In the genomic region with DNA sequence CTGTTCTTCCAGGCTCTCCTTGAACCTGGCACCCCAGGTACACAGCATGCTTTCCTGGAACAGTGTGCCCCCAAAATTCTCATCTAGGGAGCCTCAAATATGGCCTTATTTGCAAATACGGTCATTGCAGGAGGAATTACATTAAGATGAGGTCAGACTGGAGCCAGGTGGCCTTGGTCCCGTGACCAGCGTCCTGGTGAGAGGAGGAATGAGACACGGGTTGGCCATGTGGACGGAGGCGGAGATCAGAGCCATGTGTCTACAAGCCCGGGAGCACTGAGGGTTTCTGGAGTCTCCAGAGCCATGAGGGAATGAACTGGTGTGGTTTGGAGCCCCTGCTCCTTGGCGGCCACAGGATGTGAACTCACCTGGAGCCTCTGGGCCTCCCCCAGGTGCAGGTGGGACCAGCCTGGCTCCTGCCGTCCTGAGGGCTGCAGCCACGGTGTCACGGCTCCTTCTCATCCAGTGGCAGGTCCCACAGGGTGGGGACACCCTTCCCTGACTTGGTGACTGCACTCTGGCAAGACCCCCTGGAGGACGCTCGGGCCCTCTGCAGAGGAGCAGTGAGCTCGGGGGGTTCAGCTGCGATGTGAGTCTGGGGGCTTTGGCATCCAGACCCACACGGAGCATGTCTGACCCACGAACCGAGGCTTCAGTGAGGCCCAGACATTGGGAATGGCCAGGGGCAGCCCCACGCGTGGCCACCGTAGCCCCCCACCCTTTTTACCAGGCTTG, we compare ENCODE assay signal across 20 cellular contexts. TPM values are rescaled to one million over a fixed set of nuclear protein-coding genes. Genes with fewer than 3 reads are reported as not detected.
DNase-seq lines count a peak whose midpoint lies in the region; ATAC-seq, FAIRE-seq and TF ChIP-seq lines count a peak whose summit lies in the region.
"Had no signal": no experiment of that assay in that cellular context is flagged by ENCODE, and none has a peak within 500 bp of the region (broad histone marks: within the 10 kb centered on the region; RNA-seq: fewer than 3 reads in every experiment).

No MANE protein-coding gene starts in this region.

- H3K27ac Mint-ChIP-seq in nephron progenitor cell: peak overlapping the region; percentile 46
- H3K27ac Mint-ChIP-seq: CD14-positive monocyte; CD8-positive, alpha-beta T cell; H9 had no signal

- H3K36me3 ChIP-seq in HepG2 (replicated peaks in 1 of 2; ENCODE audit: control insufficient read depth in 1 of 2, insufficient read depth in 2 of 2, low read length in 2 of 2): no peaks in the 10 kb centered on the region
- H3K36me3 ChIP-seq in right lobe of liver: no peaks in the 10 kb centered on the region
- no peaks in the 10 kb centered on the region for H3K36me3 ChIP-seq in Peyer's patch
- no peaks in the 10 kb centered on the region for H3K36me3 ChIP-seq in uterus
- H3K36me3 ChIP-seq: BE2C had no signal

- H3K4me3 ChIP-seq in HepG2 (replicated peaks in 1 of 3; ENCODE audit: insufficient read depth in 1 of 3, low read depth in 2 of 3, low read length in 3 of 3) (no peak overlapping the region), right lobe of liver (no peak overlapping the region), Peyer's patch (no peak overlapping the region), uterus (no peak overlapping the region)
- H3K4me3 ChIP-seq: A549 had no signal

- H3K9ac ChIP-seq in HepG2 (ENCODE audit: insufficient read depth, low read depth, low read length): no peak overlapping the region

- H3K9me3 ChIP-seq in HepG2 (ENCODE audit: low read length) (0 out of 2 replicates have a peak, but pooled peaks cover 5% of the 10 kb centered on the region), right lobe of liver (no peaks in the 10 kb centered on the region), Peyer's patch (no peaks in the 10 kb centered on the region), uterus (no peaks in the 10 kb centered on the region)
- H3K9me3 ChIP-seq: BE2C, Caco-2 had no signal

- POLR2A ChIA-PET in HepG2 (lab: Yijun Ruan, JAX): no interaction called here

- 0 out of 2 replicates have a peak, but pooled peaks cover 3% of the 10 kb centered on the region for H4K20me1 ChIP-seq in HepG2 (ENCODE audit: insufficient read depth, low read length)

- H3K4me1 ChIP-seq in HepG2 (ENCODE audit: insufficient read depth, low read length) (no peaks in the 10 kb centered on the region), right lobe of liver (no peaks in the 10 kb centered on the region), Peyer's patch (no peaks in the 10 kb centered on the region), uterus (peaks cover 0 to 11% of the 10 kb centered on the region in 2 donors)
- H3K4me1 ChIP-seq: A549, Caco-2 had no signal

- H3K27ac ChIP-seq in HepG2 (ENCODE audit: extremely low read length, insufficient read depth, low read length) (no peak overlapping the region), right lobe of liver (no peak overlapping the region), Peyer's patch (no peak overlapping the region), uterus (no peak overlapping the region)
- H3K27ac ChIP-seq: A549 had no signal

- peaks cover 8% of the 10 kb centered on the region for H3K9me3 Mint-ChIP-seq in nephron progenitor cell
- H3K9me3 Mint-ChIP-seq: CD8-positive, alpha-beta T cell had no signal

- H3K4me1 Mint-ChIP-seq in nephron progenitor cell: peaks cover 26% of the 10 kb centered on the region
- H3K4me1 Mint-ChIP-seq: CD14-positive monocyte had no signal

- H3K27me3 ChIP-seq in HepG2 (ENCODE audit: control insufficient read depth in 1 of 2, insufficient read depth in 2 of 2, low read length in 2 of 2) (peaks cover 14 to 75% of the 10 kb centered on the region in 2 experiments), right lobe of liver (no peaks in the 10 kb centered on the region), Peyer's patch (no peaks in the 10 kb centered on the region), uterus (peaks cover 0 to 11% of the 10 kb centered on the region in 2 donors)

- no peak overlapping the region for H3K4me3 Mint-ChIP-seq in nephron progenitor cell
- H3K4me3 Mint-ChIP-seq: CD8-positive, alpha-beta T cell; H9 had no signal

- peaks cover 12% of the 10 kb centered on the region for H3K27me3 Mint-ChIP-seq in nephron progenitor cell (ENCODE audit: low read depth, poor library complexity)

- no TSS peak for BruUV-seq in HepG2 (replicated peaks; lab: Mats Ljungman, UMichigan)

- DNase-seq in HepG2 (ENCODE audit: low spot score) (peak; percentile 25), right lobe of liver (no peak), NCI-H69 (lab: John Stamatoyannopoulos, UW) (peak; percentile 34), nephron progenitor cell (no peak), Peyer's patch (no peak), cerebellar nuclear complex (lab: John Stamatoyannopoulos, UW) (no peak), uterus (no peak)
- DNase-seq: BE2C; Caco-2; CD8-positive, alpha-beta T cell; DMS79 treated with DMSO at 0.1 percent for 48 hours; EL; GOT3; H9 had no signal

- CTCF ChIA-PET in HepG2 (lab: Yijun Ruan, JAX; ENCODE audit: low intra/inter-chr PET ratio, low total read pairs): no interaction called here

- TF ChIP-seq POLR2A in HepG2 (IDR thresholded peaks at IDR 0.05; ENCODE audit: insufficient read depth in 1 of 2, low read depth in 2 of 2, low read length in 2 of 2): no peak
- no peak for TF ChIP-seq POLR2A in right lobe of liver (IDR thresholded peaks at IDR 0.05)
- TF ChIP-seq POLR2A in Peyer's patch (IDR thresholded peaks at IDR 0.05): no peak
- TF ChIP-seq POLR2A in uterus (IDR thresholded peaks at IDR 0.05): no peak

- ATAC-seq in HepG2 (peak; percentile 45), right lobe of liver (no peak)
- ATAC-seq: A549; CD8-positive, alpha-beta T cell had no signal

- H3K4me2 ChIP-seq in HepG2 (ENCODE audit: low read depth, low read length): no peak overlapping the region
- H3K4me2 ChIP-seq: A549 had no signal

- TF ChIP-seq RAD21 in HepG2 (CRISPR knock-in tag; IDR thresholded peaks at IDR 0.05): no peak

- TF ChIP-seq EP300 in HepG2 (IDR thresholded peaks at IDR 0.05; ENCODE audit: low read depth in 2 of 2, low read length in 2 of 2) (no peak), HepG2 (CRISPR knock-in tag; IDR thresholded peaks at IDR 0.05; ENCODE audit: borderline replicate concordance) (no peak)

- no peak for FAIRE-seq in HepG2 (lab: Jason Lieb, UNC)
- FAIRE-seq: A549, G401.6, GM12891 had no signal

- H3K36me3 Mint-ChIP-seq in nephron progenitor cell (ENCODE audit: low read depth): no peaks in the 10 kb centered on the region
- H3K36me3 Mint-ChIP-seq: CD14-positive monocyte; CD8-positive, alpha-beta T cell had no signal

- 15% methylated on average over 5 of the region's 21 CpGs for WGBS in HepG2 (ENCODE audit: low lambda C conversion rate)
- WGBS in right lobe of liver (ENCODE audit: insufficient coverage, low coverage, low lambda C conversion rate, missing lambda C conversion rate): 46% methylated on average over 4 of the region's 21 CpGs

- no peaks in the 10 kb centered on the region for H3K79me2 ChIP-seq in HepG2 (ENCODE audit: insufficient read depth, low read length)

- no peak for TF ChIP-seq CTCF in HepG2 (CRISPR knock-in tag; IDR thresholded peaks at IDR 0.05)
- TF ChIP-seq CTCF in right lobe of liver (IDR thresholded peaks at IDR 0.05): no peak
- TF ChIP-seq CTCF in nephron progenitor cell (IDR thresholded peaks at IDR 0.05): no peak
- TF ChIP-seq CTCF in Peyer's patch (IDR thresholded peaks at IDR 0.05): no peak
- TF ChIP-seq CTCF in uterus (IDR thresholded peaks at IDR 0.05): no peak

- intact Hi-C loops in HepG2 (cut with micrococcal nuclease; ENCODE audit: unreplicated experiment): no loop called here
- intact Hi-C loops in right lobe of liver (cut with DNase I): loop anchor here in 1 of 2 donors (10.0 kb wide), 1 partner anchor 212 kb away; no protein-coding TSS in a partner anchor
- intact Hi-C loops in uterus (cut with DNase I; ENCODE audit: low total_unique reads): no loop called here

- H2AFZ ChIP-seq in HepG2 (ENCODE audit: low read length): no peak overlapping the region

- in situ Hi-C loops in HepG2 (cut with HindIII; ENCODE audit: extremely low pct_ligation_motif_present, low pct_unique_long_range_greater_than_20kb): loop anchor here (25.0 kb wide), 1 partner anchor 390 kb away; no protein-coding TSS in a partner anchor

RNA-seq across cellular contexts. Expression of gene GNG13, which starts 21.8 kb away (rescaled TPM):
- total RNA-seq in HepG2 (2016; rRNA removed; fragmentation: Illumina TruSeq; extraction: Trizol): not detected in 2 replicates
- total RNA-seq in HepG2 (2016; cell fraction: cytosol; rRNA removed; fragmentation: Illumina TruSeq; extraction: Trizol; ENCODE audit: low read depth): not detected in 2 replicates
- total RNA-seq in HepG2 (2016; cell fraction: insoluble cytoplasmic fraction; rRNA removed; fragmentation: Illumina TruSeq; extraction: Trizol): not detected in 2 replicates
- not detected in 2 replicates for total RNA-seq in HepG2 (2016; cell fraction: membrane; rRNA removed; fragmentation: Illumina TruSeq; extraction: Trizol)
- total RNA-seq in HepG2 (2016; cell fraction: nucleus; rRNA removed; fragmentation: Illumina TruSeq; extraction: Trizol): not detected in 2 replicates
- polyA plus RNA-seq in HepG2 (2011; rRNA removed): not detected in 2 replicates
- not detected in 2 replicates for polyA plus RNA-seq in HepG2 (2011; cell fraction: cytosol; rRNA removed)
- not detected in 2 replicates for polyA plus RNA-seq in HepG2 (2011; cell fraction: nucleus; rRNA removed)
- not detected in 2 replicates for polyA plus RNA-seq in HepG2 (2012)
- not detected in 2 replicates for polyA plus RNA-seq in HepG2 (2016; cell fraction: cytosol; fragmentation: Illumina TruSeq; extraction: Trizol; ENCODE audit: low read depth)
- polyA plus RNA-seq in HepG2 (2016; cell fraction: insoluble cytoplasmic fraction; fragmentation: Illumina TruSeq; extraction: Trizol; ENCODE audit: low read depth): not detected in 2 replicates
- polyA plus RNA-seq in HepG2 (2016; cell fraction: membrane; fragmentation: Illumina TruSeq; extraction: Trizol; ENCODE audit: low read depth): not detected in 2 replicates
- not detected in 2 replicates for polyA plus RNA-seq in HepG2 (2016; cell fraction: nucleus; fragmentation: Illumina TruSeq; extraction: Trizol; ENCODE audit: insufficient read depth, low read depth)
- polyA minus RNA-seq in HepG2 (2011; rRNA and poly(A)+ RNA removed; ENCODE audit: low replicate concordance): not detected in 2 replicates
- not detected in 2 replicates for polyA minus RNA-seq in HepG2 (2011; cell fraction: cytosol; rRNA and poly(A)+ RNA removed)
- polyA minus RNA-seq in HepG2 (2011; cell fraction: nucleus; rRNA and poly(A)+ RNA removed): not detected in 2 replicates
- not detected for total RNA-seq in right lobe of liver
- total RNA-seq in Peyer's patch: 1 to 10 TPM in 1 of 4 donors, not detected in 3; 1.9 TPM
- not detected for total RNA-seq in uterus
- total RNA-seq: Caco-2; CD8-positive, alpha-beta T cell; H9; HT1080 had no signal
- polyA plus RNA-seq: AG04450, CD14-positive monocyte had no signal

RNA-seq across cellular contexts. Expression of gene CHTF18, which starts 33.9 kb away (rescaled TPM):
- 8.8 and 22.9 TPM in 2 replicates for total RNA-seq in HepG2 (2016; rRNA removed; fragmentation: Illumina TruSeq; extraction: Trizol)
- total RNA-seq in HepG2 (2016; cell fraction: cytosol; rRNA removed; fragmentation: Illumina TruSeq; extraction: Trizol; ENCODE audit: low read depth): 14.2 and 15.9 TPM in 2 replicates
- 7.3 and 24.5 TPM in 2 replicates for total RNA-seq in HepG2 (2016; cell fraction: insoluble cytoplasmic fraction; rRNA removed; fragmentation: Illumina TruSeq; extraction: Trizol)
- total RNA-seq in HepG2 (2016; cell fraction: membrane; rRNA removed; fragmentation: Illumina TruSeq; extraction: Trizol): 5.5 and 6.8 TPM in 2 replicates
- total RNA-seq in HepG2 (2016; cell fraction: nucleus; rRNA removed; fragmentation: Illumina TruSeq; extraction: Trizol): 26.2 and 31.2 TPM in 2 replicates
- polyA plus RNA-seq in HepG2 (2011; rRNA removed): 7.3 and 8.6 TPM in 2 replicates
- 2.5 and 6.5 TPM in 2 replicates for polyA plus RNA-seq in HepG2 (2011; cell fraction: cytosol; rRNA removed)
- polyA plus RNA-seq in HepG2 (2011; cell fraction: nucleus; rRNA removed): 145 and 298 TPM in 2 replicates
- polyA plus RNA-seq in HepG2 (2012): 6.6 and 11.8 TPM in 2 replicates
- polyA plus RNA-seq in HepG2 (2016; cell fraction: cytosol; fragmentation: Illumina TruSeq; extraction: Trizol; ENCODE audit: low read depth): 2.3 and 2.5 TPM in 2 replicates
- polyA plus RNA-seq in HepG2 (2016; cell fraction: insoluble cytoplasmic fraction; fragmentation: Illumina TruSeq; extraction: Trizol; ENCODE audit: low read depth): 6.8 and 7.7 TPM in 2 replicates
- polyA plus RNA-seq in HepG2 (2016; cell fraction: membrane; fragmentation: Illumina TruSeq; extraction: Trizol; ENCODE audit: low read depth): 3.5 and 4.5 TPM in 2 replicates
- 103 and 115 TPM in 2 replicates for polyA plus RNA-seq in HepG2 (2016; cell fraction: nucleus; fragmentation: Illumina TruSeq; extraction: Trizol; ENCODE audit: insufficient read depth, low read depth)
- polyA minus RNA-seq in HepG2 (2011; rRNA and poly(A)+ RNA removed; ENCODE audit: low replicate concordance): 8.2 and 13.0 TPM in 2 replicates
- 2.4 and 3.9 TPM in 2 replicates for polyA minus RNA-seq in HepG2 (2011; cell fraction: cytosol; rRNA and poly(A)+ RNA removed)
- 7.5 and 12.4 TPM in 2 replicates for polyA minus RNA-seq in HepG2 (2011; cell fraction: nucleus; rRNA and poly(A)+ RNA removed)
- total RNA-seq in right lobe of liver: 1 to 10 TPM; 2.9 to 7.8 (median 4.6) TPM
- 10 to 100 TPM; 12.1 to 91.6 (median 19.0) TPM for total RNA-seq in Peyer's patch
- 100 to 1,000 TPM in 1 of 4 donors, 10 to 100 TPM in 2, under 1 TPM in 1; under 0.01 to 895 (median 31.1) TPM for total RNA-seq in uterus

RNA-seq across cellular contexts. Expression of gene RPUSD1, which starts 34.2 kb away (rescaled TPM):
- total RNA-seq in HepG2 (2016; rRNA removed; fragmentation: Illumina TruSeq; extraction: Trizol): 22.4 and 26.2 TPM in 2 replicates
- total RNA-seq in HepG2 (2016; cell fraction: cytosol; rRNA removed; fragmentation: Illumina TruSeq; extraction: Trizol; ENCODE audit: low read depth): 18.7 and 21.8 TPM in 2 replicates
- total RNA-seq in HepG2 (2016; cell fraction: insoluble cytoplasmic fraction; rRNA removed; fragmentation: Illumina TruSeq; extraction: Trizol): 20.2 and 24.6 TPM in 2 replicates
- 34.6 and 36.7 TPM in 2 replicates for total RNA-seq in HepG2 (2016; cell fraction: membrane; rRNA removed; fragmentation: Illumina TruSeq; extraction: Trizol)
- 13.4 and 16.9 TPM in 2 replicates for total RNA-seq in HepG2 (2016; cell fraction: nucleus; rRNA removed; fragmentation: Illumina TruSeq; extraction: Trizol)
- 13.1 and 15.9 TPM in 2 replicates for polyA plus RNA-seq in HepG2 (2011; rRNA removed)
- 11.8 and 20.0 TPM in 2 replicates for polyA plus RNA-seq in HepG2 (2011; cell fraction: cytosol; rRNA removed)
- polyA plus RNA-seq in HepG2 (2011; cell fraction: nucleus; rRNA removed): 47.0 and 47.2 TPM in 2 replicates
- polyA plus RNA-seq in HepG2 (2012): 6.9 and 11.4 TPM in 2 replicates
- polyA plus RNA-seq in HepG2 (2016; cell fraction: cytosol; fragmentation: Illumina TruSeq; extraction: Trizol; ENCODE audit: low read depth): 23.0 and 24.2 TPM in 2 replicates
- 22.5 and 24.4 TPM in 2 replicates for polyA plus RNA-seq in HepG2 (2016; cell fraction: insoluble cytoplasmic fraction; fragmentation: Illumina TruSeq; extraction: Trizol; ENCODE audit: low read depth)
- polyA plus RNA-seq in HepG2 (2016; cell fraction: membrane; fragmentation: Illumina TruSeq; extraction: Trizol; ENCODE audit: low read depth): 32.9 and 33.9 TPM in 2 replicates
- polyA plus RNA-seq in HepG2 (2016; cell fraction: nucleus; fragmentation: Illumina TruSeq; extraction: Trizol; ENCODE audit: insufficient read depth, low read depth): 29.7 and 35.5 TPM in 2 replicates
- 20.0 and 21.5 TPM in 2 replicates for polyA minus RNA-seq in HepG2 (2011; rRNA and poly(A)+ RNA removed; ENCODE audit: low replicate concordance)
- 9.3 and 9.6 TPM in 2 replicates for polyA minus RNA-seq in HepG2 (2011; cell fraction: cytosol; rRNA and poly(A)+ RNA removed)
- 8.9 and 13.2 TPM in 2 replicates for polyA minus RNA-seq in HepG2 (2011; cell fraction: nucleus; rRNA and poly(A)+ RNA removed)
- total RNA-seq in right lobe of liver: 10 to 100 TPM in 2 of 6 experiments, 1 to 10 TPM in 4; 5.1 to 16.2 (median 6.6) TPM
- 10 to 100 TPM; 31.0 to 42.1 (median 37.4) TPM for total RNA-seq in Peyer's patch
- 10 to 100 TPM in 3 of 4 donors, 1 to 10 TPM in 1; 5.9 to 80.0 (median 16.7) TPM for total RNA-seq in uterus

Comparison
In these comparisons a context has a peak if more than half of its experiments do, and no peak if none do; other contexts are left out.
1. DNase-seq: peak in HepG2 (single experiment) and NCI-H69 (single experiment); none in right lobe of liver (0 of 3), nephron progenitor cell (single experiment), Peyer's patch (0 of 3), cerebellar nuclear complex (0 of 2) and uterus (0 of 2).